Comparison of ENCODE assay signal across 8 cellular contexts in the genomic region with DNA sequence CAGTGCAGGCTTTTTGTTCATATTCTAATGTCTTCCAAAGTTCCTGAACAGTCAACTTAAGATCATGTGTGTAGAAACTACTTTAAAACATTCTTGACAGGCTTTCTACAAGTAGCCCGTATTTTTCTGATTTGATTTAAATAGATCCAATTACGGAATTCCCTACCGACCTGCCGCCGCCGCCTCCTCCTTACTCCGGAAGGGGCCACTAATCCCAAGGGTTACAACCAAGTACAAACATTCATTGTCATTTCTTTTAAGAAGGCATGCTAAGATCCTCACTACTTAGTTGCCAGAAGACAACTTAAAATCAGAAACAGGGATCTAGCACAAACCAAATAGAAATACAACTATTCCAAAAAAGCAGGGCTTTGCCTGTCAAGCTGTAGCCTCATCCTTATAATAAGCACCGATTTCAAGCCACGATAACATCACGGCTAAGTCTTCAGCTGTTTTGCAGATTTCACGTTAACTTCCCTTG. TPM values are rescaled to one million over a fixed set of nuclear protein-coding genes. Genes with fewer than 3 reads are reported as not detected.
A peak's percentile ranks its signal among the peaks of the same experiment; 100 is the strongest.
DNase-seq lines count a peak whose midpoint lies in the region; ATAC-seq and TF ChIP-seq lines count a peak whose summit lies in the region.

No MANE protein-coding gene starts in this region.

- H3K9me3 ChIP-seq in BE2C (no peaks in the 10 kb centered on the region), stomach smooth muscle (ENCODE audit: control insufficient read depth in 2 of 2, low read length in 2 of 2) (no peaks in the 10 kb centered on the region)

- ATAC-seq in HG02981 (IDR thresholded peaks at IDR 0.05; ENCODE audit: unreplicated experiment) (no peak), GM21447 (IDR thresholded peaks at IDR 0.05; ENCODE audit: unreplicated experiment) (no peak)

- no peaks in the 10 kb centered on the region for H3K4me1 ChIP-seq in BE2C
- peaks cover 5% of the 10 kb centered on the region for H3K4me1 ChIP-seq in stomach smooth muscle (ENCODE audit: control insufficient read depth, insufficient read depth, low read length)

- no peaks in the 10 kb centered on the region for H3K27me3 ChIP-seq in BE2C
- H3K27me3 ChIP-seq in stomach smooth muscle (ENCODE audit: control insufficient read depth in 1 of 2, insufficient read depth in 2 of 2, low read length in 2 of 2) = no peaks in the 10 kb centered on the region

- peaks cover 3 to 13% (median 11%) of the 10 kb centered on the region in 3 donors for H3K27me3 Mint-ChIP-seq in immature natural killer cell (ENCODE audit: low read depth in 3 of 3)

- H3K4me1 Mint-ChIP-seq in immature natural killer cell = peaks cover 55 to 61% of the 10 kb centered on the region in 2 donors

- H3K4me3 ChIP-seq in BE2C (ENCODE audit: low read depth, low read length) (peak overlapping the region; percentile 86), stomach smooth muscle (ENCODE audit: low read length in 2 of 2) (peak overlapping the region; percentile 66 to 98)

- peak overlapping the region; percentile 95 to 96 for H3K9ac ChIP-seq in stomach smooth muscle (ENCODE audit: low read length in 2 of 2)

- H3K27ac Mint-ChIP-seq in immature natural killer cell = peak overlapping the region; percentile 95 to 99 (median 98)

- H3K27ac ChIP-seq in stomach smooth muscle (ENCODE audit: low read length) = peak overlapping the region; percentile 92

- H3K9me3 Mint-ChIP-seq in immature natural killer cell = no peaks in the 10 kb centered on the region

- peak overlapping the region; percentile 92 to 99 (median 96) for H3K4me3 Mint-ChIP-seq in immature natural killer cell

- H3K36me3 Mint-ChIP-seq in immature natural killer cell = no peaks in the 10 kb centered on the region

- no peak for TF ChIP-seq CTCF in BE2C (IDR thresholded peaks at IDR 0.05; ENCODE audit: low read depth, low read length)

- H3K36me3 ChIP-seq in BE2C (no peaks in the 10 kb centered on the region), stomach smooth muscle (ENCODE audit: control insufficient read depth in 2 of 2, insufficient read depth in 2 of 2, low read length in 2 of 2) (no peaks in the 10 kb centered on the region)

- DNase-seq in BE2C (peak; percentile 11), HS-5 (ENCODE audit: low read depth) (peak; percentile 26), amniotic epithelial cell (ENCODE audit: low read depth) (peak; percentile 19), immature natural killer cell (no peak), activated gamma-delta T cell (lab: John Stamatoyannopoulos, UW) (no peak)

RNA-seq across cellular contexts. Expression of a gene that starts 0.8 kb away (rescaled TPM):
- 14.6 TPM for polyA plus RNA-seq in BE2C (2012; ENCODE audit: insufficient read depth, insufficient read length, low read depth)
- 10 to 100 TPM; 18.6 to 49.8 (median 22.6) TPM for polyA plus RNA-seq in immature natural killer cell

RNA-seq across cellular contexts. Expression of a gene that starts 47.8 kb away (rescaled TPM):
- polyA plus RNA-seq in BE2C (2012; ENCODE audit: insufficient read depth, insufficient read length, low read depth) = 24.7 TPM
- 10 to 100 TPM; 35.8 to 41.3 (median 35.9) TPM for polyA plus RNA-seq in immature natural killer cell

Comparison
In these comparisons a context has a peak if more than half of its experiments do, and no peak if none do; other contexts are left out.
1. DNase-seq: peak in BE2C (single experiment), HS-5 (single experiment) and amniotic epithelial cell (single experiment); none in immature natural killer cell (0 of 3) and activated gamma-delta T cell (single experiment).